1 cellular context compared by ENCODE assay signal in genomic region chr12:101407438-101408345, GRCh38.
TF ChIP-seq lines count a peak whose summit lies in the region.

TSS of gene ARL1 (minus strand) at chr12:101407772. CDS start at chr12:101407645, 127 bp downstream.

TF ChIP-seq in HepG2, 621 proteins besides CTCF, POLR2A, EP300 and RAD21 (continued from another document and continues in another):
- peak; percentile 65; the same call in 1 of the 2 replicates for TF ChIP-seq ZBTB37 (CRISPR knock-in tag; IDR thresholded peaks at IDR 0.05)
- TF ChIP-seq ZNF629 (CRISPR knock-in tag; conservative IDR thresholded peaks at IDR 0.05): no peak; the same call in 1 of the 2 replicates
- TF ChIP-seq ZNF503 (CRISPR knock-in tag; IDR thresholded peaks at IDR 0.05): peak; percentile 75
- 0 out of 2 replicates have a peak, but pooled peaks have one; percentile 61 for TF ChIP-seq EEA1 (CRISPR knock-in tag; IDR thresholded peaks at IDR 0.05; ENCODE audit: borderline replicate concordance)
- TF ChIP-seq ATF4 (CRISPR knock-in tag; IDR thresholded peaks at IDR 0.05): peak in 1 of 2 experiments; percentile 36; a peak in 1 of 4 replicates
- TF ChIP-seq ZNF24 (IDR thresholded peaks at IDR 0.05): peak; percentile 52; the same call in 1 of the 2 replicates
- TF ChIP-seq HIC2 (CRISPR knock-in tag; IDR thresholded peaks at IDR 0.05; ENCODE audit: low read depth): no peak
- TF ChIP-seq ETV5 (CRISPR knock-in tag; IDR thresholded peaks at IDR 0.05; ENCODE audit: borderline replicate concordance): peak; percentile 6; the same call in 1 of the 2 replicates
- TF ChIP-seq KDM5B (CRISPR knock-in tag; IDR thresholded peaks at IDR 0.05; ENCODE audit: borderline replicate concordance): peak; percentile 85
- peak; percentile 96 for TF ChIP-seq POLR2G (IDR thresholded peaks at IDR 0.05; ENCODE audit: low read depth, low read length)
- peak; percentile 36; the same call in 1 of the 2 replicates for TF ChIP-seq HCFC1 (IDR thresholded peaks at IDR 0.05; ENCODE audit: low read depth, low read length)
- peak; percentile 60; the same call in 1 of the 2 replicates for TF ChIP-seq MED1 (CRISPR knock-in tag; IDR thresholded peaks at IDR 0.05)
- TF ChIP-seq ZNF614 (CRISPR knock-in tag; IDR thresholded peaks at IDR 0.05; ENCODE audit: borderline replicate concordance): peak; percentile 69; the same call in 1 of the 2 replicates
- no peak for TF ChIP-seq SMAD9 (CRISPR knock-in tag; IDR thresholded peaks at IDR 0.05)
- no peak for TF ChIP-seq HNRNPH1 (optimal IDR thresholded peaks at IDR 0.05; ENCODE audit: low read depth, low read length)
- TF ChIP-seq TFDP1 (CRISPR knock-in tag; IDR thresholded peaks at IDR 0.05; ENCODE audit: borderline replicate concordance): 0 out of 2 replicates have a peak, but pooled peaks have one; percentile 5
- TF ChIP-seq RFXAP (CRISPR knock-in tag; IDR thresholded peaks at IDR 0.05; ENCODE audit: borderline replicate concordance): peak; percentile 28
- TF ChIP-seq ZHX2 (IDR thresholded peaks at IDR 0.05; ENCODE audit: low read depth): peak; percentile 72
- TF ChIP-seq ZHX2 (CRISPR knock-in tag; IDR thresholded peaks at IDR 0.05; ENCODE audit: borderline replicate concordance): no peak
- peak; percentile 82 for TF ChIP-seq MEIS2 (CRISPR knock-in tag; IDR thresholded peaks at IDR 0.05)
- peak; percentile 21; the same call in 1 of the 2 replicates for TF ChIP-seq PAX8 (CRISPR knock-in tag; IDR thresholded peaks at IDR 0.05; ENCODE audit: borderline replicate concordance)
- TF ChIP-seq HES4 (CRISPR knock-in tag; IDR thresholded peaks at IDR 0.05; ENCODE audit: borderline replicate concordance): peak; percentile 52; the same call in 1 of the 2 replicates
- peak; percentile 91 for TF ChIP-seq ZFX (CRISPR knock-in tag; IDR thresholded peaks at IDR 0.05; ENCODE audit: low read depth)
- TF ChIP-seq ZBTB34 (CRISPR knock-in tag; IDR thresholded peaks at IDR 0.05): no peak
- peak; percentile 77; the same call in 1 of the 2 replicates for TF ChIP-seq ZFP91 (CRISPR knock-in tag; IDR thresholded peaks at IDR 0.05; ENCODE audit: borderline replicate concordance)
- TF ChIP-seq SNRNP70 (IDR thresholded peaks at IDR 0.05; ENCODE audit: low read depth, low read length): no peak
- no peak for TF ChIP-seq ZNF737 (CRISPR knock-in tag; IDR thresholded peaks at IDR 0.05; ENCODE audit: borderline replicate concordance)
- peak; percentile 41 for TF ChIP-seq SRSF1 (optimal IDR thresholded peaks at IDR 0.05; ENCODE audit: low read depth, low read length)
- TF ChIP-seq MXD3 (CRISPR knock-in tag; IDR thresholded peaks at IDR 0.05): 0 out of 2 replicates have a peak, but pooled peaks have one; percentile 60
- TF ChIP-seq AHR (CRISPR knock-in tag; IDR thresholded peaks at IDR 0.05): no peak
- 0 out of 2 replicates have a peak, but pooled peaks have one; percentile 46 for TF ChIP-seq CSRNP2 (CRISPR knock-in tag; conservative IDR thresholded peaks at IDR 0.05; ENCODE audit: low read depth)
- TF ChIP-seq TBP (CRISPR knock-in tag; IDR thresholded peaks at IDR 0.05): 0 out of 2 replicates have a peak, but pooled peaks have one; percentile 44
- TF ChIP-seq ZNF235 (CRISPR knock-in tag; IDR thresholded peaks at IDR 0.05; ENCODE audit: borderline replicate concordance): peak; percentile 83; the same call in 1 of the 2 replicates
- TF ChIP-seq ZNF790 (CRISPR knock-in tag; IDR thresholded peaks at IDR 0.05; ENCODE audit: borderline replicate concordance): peak; percentile 88; the same call in 1 of the 2 replicates
- 0 out of 2 replicates have a peak, but pooled peaks have one; percentile 62 for TF ChIP-seq ZNF816 (CRISPR knock-in tag; IDR thresholded peaks at IDR 0.05; ENCODE audit: borderline replicate concordance)
- TF ChIP-seq SYNCRIP (IDR thresholded peaks at IDR 0.05; ENCODE audit: insufficient read depth, low read depth, low read length): no peak
- TF ChIP-seq ZSCAN22 (CRISPR knock-in tag; IDR thresholded peaks at IDR 0.05): no peak
- peak; percentile 64; the same call in 1 of the 2 replicates for TF ChIP-seq MTF1 (CRISPR knock-in tag; IDR thresholded peaks at IDR 0.05)
- no peak for TF ChIP-seq ATF7-NPFF (CRISPR knock-in tag; IDR thresholded peaks at IDR 0.05; ENCODE audit: low read depth)
- peak; percentile 43 for TF ChIP-seq ZNF777 (CRISPR knock-in tag; IDR thresholded peaks at IDR 0.05)
- TF ChIP-seq ZNF20 (CRISPR knock-in tag; IDR thresholded peaks at IDR 0.05): 0 out of 2 replicates have a peak, but pooled peaks have one; percentile 74
- no peak for TF ChIP-seq NONO (IDR thresholded peaks at IDR 0.05)
- peak; percentile 94 for TF ChIP-seq NONO (CRISPR knock-in tag; conservative IDR thresholded peaks at IDR 0.05)
- TF ChIP-seq STAG1 (CRISPR knock-in tag; IDR thresholded peaks at IDR 0.05): no peak
